8 cellular contexts compared by ENCODE assay signal in the genomic region with DNA sequence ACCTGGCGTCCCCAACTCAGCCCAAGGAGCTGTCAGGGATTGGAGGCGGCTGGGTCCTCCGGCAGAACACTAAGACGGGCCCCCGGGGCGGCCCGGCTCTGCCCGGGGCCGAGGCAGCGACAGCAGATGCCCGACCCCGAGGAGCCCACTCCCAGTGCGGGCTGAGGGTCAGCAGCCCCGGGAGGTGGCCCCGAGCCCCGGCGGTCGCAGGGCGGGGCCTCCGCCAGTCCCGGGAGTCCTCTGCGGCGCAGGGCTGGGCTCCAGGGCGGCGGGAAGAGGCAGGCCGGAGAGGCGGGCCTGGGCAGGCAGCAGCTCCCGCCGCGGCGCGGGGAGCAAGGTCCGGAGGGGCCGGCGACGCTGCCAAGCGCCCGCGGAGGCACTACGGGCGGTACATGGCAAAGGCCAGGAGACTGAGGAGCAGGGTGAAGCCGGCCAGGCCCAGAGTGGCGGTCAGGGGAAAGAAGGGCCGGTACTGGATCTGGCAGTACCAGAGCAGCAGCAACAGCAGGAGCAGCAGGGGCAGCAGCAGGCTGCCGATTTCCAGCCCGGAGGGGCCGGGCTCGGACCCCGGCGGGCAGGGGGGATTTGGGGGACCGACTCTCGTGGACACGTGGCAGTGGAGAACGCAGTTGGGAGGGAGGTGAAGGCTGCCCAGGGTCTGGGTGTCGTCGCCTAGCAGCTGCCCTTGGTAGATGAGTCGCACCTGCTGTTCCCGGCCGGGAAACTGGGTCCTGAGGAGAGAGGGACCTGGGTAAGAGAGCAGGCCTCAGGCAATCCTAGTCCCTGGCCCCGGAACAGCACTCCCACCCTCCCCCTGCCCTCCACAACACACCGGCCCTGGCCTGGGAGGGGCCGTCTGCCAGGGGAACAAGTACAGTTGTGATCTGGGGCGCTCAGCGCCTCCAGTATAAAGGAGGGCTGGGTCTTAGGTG. TPM values are rescaled to one million over a fixed set of nuclear protein-coding genes. Genes with fewer than 3 reads are reported as not detected.
DNase-seq lines count a peak whose midpoint lies in the region; ATAC-seq, FAIRE-seq and TF ChIP-seq lines count a peak whose summit lies in the region.

No MANE protein-coding gene starts in this region.

- H3K79me2 ChIP-seq in astrocyte (ENCODE audit: insufficient read depth, low read length) (peaks cover 44% of the 10 kb centered on the region), keratinocyte (ENCODE audit: control insufficient read depth, insufficient read depth, low read length) (peaks cover 28% of the 10 kb centered on the region)

- H3K27me3 ChIP-seq in astrocyte (ENCODE audit: insufficient read depth, low read length) (no peaks in the 10 kb centered on the region), keratinocyte (ENCODE audit: control insufficient read depth, extremely low read depth, insufficient read depth, low read length) (no peaks in the 10 kb centered on the region)

- peaks cover 35% of the 10 kb centered on the region for H4K20me1 ChIP-seq in astrocyte (ENCODE audit: insufficient read depth, low read length)
- H4K20me1 ChIP-seq in keratinocyte (ENCODE audit: control insufficient read depth, extremely low read depth, insufficient read depth, low read length) = no peaks in the 10 kb centered on the region

- TF ChIP-seq CTCF in C4-2B (conservative IDR thresholded peaks at IDR 0.05) (no peak), astrocyte (IDR thresholded peaks at IDR 0.05; ENCODE audit: insufficient read depth, low read depth, low read length) (no peak), keratinocyte (optimal IDR thresholded peaks at IDR 0.05 in 1 of 3, IDR thresholded peaks at IDR 0.05 in 1 of 3, conservative IDR thresholded peaks at IDR 0.05 in 1 of 3; ENCODE audit: extremely low read depth in 1 of 3, insufficient read depth in 2 of 3, low read length in 3 of 3) (no peak), GM10266 (IDR thresholded peaks at IDR 0.05; ENCODE audit: control insufficient read depth, insufficient read depth, low read depth, missing control alignments) (no peak)

- H3K4me2 ChIP-seq in astrocyte (ENCODE audit: low read length) (peak overlapping the region; percentile 87), keratinocyte (ENCODE audit: control insufficient read depth, extremely low read depth, insufficient read depth, low read depth, low read length) (peak overlapping the region; percentile 97)

- peak overlapping the region; percentile 98 for H3K27ac ChIP-seq in C4-2B
- peak overlapping the region; percentile 66 for H3K27ac ChIP-seq in astrocyte (ENCODE audit: low read depth, low read length)
- H3K27ac ChIP-seq in keratinocyte (ENCODE audit: control insufficient read depth, insufficient read depth, low read length) = peak overlapping the region; percentile 67
- peak overlapping the region; percentile 92 for H3K27ac ChIP-seq in substantia nigra (ENCODE audit: low read depth, low read length, poor library complexity, severe bottlenecking)

- dilution Hi-C loops in keratinocyte (cut with MboI; ENCODE audit: extremely low pct_ligation_motif_present, low sequenced_read_pairs) = no loop called here

- H3K9me3 ChIP-seq in astrocyte (ENCODE audit: insufficient read depth, low read depth, low read length) = no peaks in the 10 kb centered on the region
- no peaks in the 10 kb centered on the region for H3K9me3 ChIP-seq in keratinocyte (ENCODE audit: control insufficient read depth, low read depth, low read length)

- ATAC-seq in GM19455 (IDR thresholded peaks at IDR 0.05; ENCODE audit: unreplicated experiment) = no peak

- H3K9me3 Mint-ChIP-seq in astrocyte (ENCODE audit: unreplicated experiment) = no peaks in the 10 kb centered on the region

- H3K9me1 ChIP-seq in keratinocyte (ENCODE audit: control insufficient read depth, extremely low read depth, insufficient read depth, low read length) = no peaks in the 10 kb centered on the region

- H3K9ac ChIP-seq in astrocyte (ENCODE audit: low read length) = peak overlapping the region; percentile 95
- peak overlapping the region; percentile 79 for H3K9ac ChIP-seq in keratinocyte (ENCODE audit: control insufficient read depth, extremely low read depth, insufficient read depth, low read length)

- peaks cover 20% of the 10 kb centered on the region for H3K4me1 Mint-ChIP-seq in astrocyte (ENCODE audit: low read depth, unreplicated experiment)

- H3K4me1 ChIP-seq in astrocyte (ENCODE audit: insufficient read depth, low read length) (peaks cover 40% of the 10 kb centered on the region), keratinocyte (ENCODE audit: control insufficient read depth, extremely low read depth, insufficient read depth, low read length) (peaks cover 26% of the 10 kb centered on the region)

- H3K27ac Mint-ChIP-seq in astrocyte (ENCODE audit: unreplicated experiment) = no peak overlapping the region

- no peaks in the 10 kb centered on the region for H3K27me3 Mint-ChIP-seq in astrocyte (ENCODE audit: low read depth, unreplicated experiment)

- peaks cover 4% of the 10 kb centered on the region for H3K36me3 ChIP-seq in astrocyte (ENCODE audit: insufficient read depth, low read length)
- H3K36me3 ChIP-seq in keratinocyte (ENCODE audit: control insufficient read depth in 2 of 2, extremely low read depth in 1 of 2, insufficient read depth in 2 of 2, low read length in 2 of 2) = peaks cover 2 to 7% of the 10 kb centered on the region in 2 experiments

- peak overlapping the region; percentile 85 for H3K4me3 ChIP-seq in astrocyte (ENCODE audit: insufficient read depth, low read depth, low read length)
- H3K4me3 ChIP-seq in keratinocyte (ENCODE audit: control insufficient read depth in 2 of 3, extremely low read depth in 1 of 3, insufficient read depth in 2 of 3, low read depth in 1 of 3, low read length in 3 of 3) = peak overlapping the region; percentile 68 to 92 (median 79)

- FAIRE-seq in astrocyte (lab: Jason Lieb, UNC) = no peak
- FAIRE-seq in keratinocyte (lab: Jason Lieb, UNC) = no peak

- DNase-seq in HT-29 (ENCODE audit: low spot score) (peak; percentile 79), astrocyte (ENCODE audit: low read depth) (no peak), keratinocyte (ENCODE audit: low read depth, low spot score) (no peak), substantia nigra (lab: John Stamatoyannopoulos, UW) (peak in 5 of 49 donors; percentile 33 to 56 (median 48)), GM10266 (ENCODE audit: extremely low spot score) (no peak), cortex of kidney (lab: John Stamatoyannopoulos, UW) (no peak)

- H2AFZ ChIP-seq in astrocyte (ENCODE audit: low read depth, low read length) = peak overlapping the region; percentile 39
- H2AFZ ChIP-seq in keratinocyte (ENCODE audit: control insufficient read depth, low read length) = peak overlapping the region; percentile 39

- H3K36me3 Mint-ChIP-seq in astrocyte (ENCODE audit: low read depth, unreplicated experiment) = peaks cover 4% of the 10 kb centered on the region

- H3K4me3 Mint-ChIP-seq in astrocyte (ENCODE audit: unreplicated experiment) = peak overlapping the region; percentile 75

RNA-seq across cellular contexts. Expression of a gene that starts 0.8 kb away (rescaled TPM):
- 265 and 300 TPM in 2 replicates for total RNA-seq in HT-29 (2014; rRNA removed; shearing (Covaris generic))
- 56.1 and 61.6 TPM in 2 replicates for total RNA-seq in astrocyte
- 27.2 to 39.3 TPM (median 31.4 TPM) in 3 replicates for polyA plus RNA-seq in keratinocyte
- polyA plus RNA-seq in keratinocyte (2011; ENCODE audit: low read depth) = 4.9 TPM
- 24.1 and 41.9 TPM in 2 replicates for polyA plus RNA-seq in keratinocyte (2011; cell fraction: cytosol; rRNA removed)
- 79.8 and 106 TPM in 2 replicates for polyA plus RNA-seq in keratinocyte (2011; cell fraction: nucleus; rRNA removed)
- 38.7 and 40.3 TPM in 2 replicates for polyA plus RNA-seq in keratinocyte (2012; ENCODE audit: low replicate concordance)
- polyA minus RNA-seq in keratinocyte = 24.6 to 70.6 TPM (median 30.1 TPM) in 3 replicates
- polyA minus RNA-seq in keratinocyte (2011; cell fraction: cytosol; rRNA and poly(A)+ RNA removed) = 36.4 TPM
- polyA minus RNA-seq in keratinocyte (2011; cell fraction: nucleus; rRNA and poly(A)+ RNA removed) = 25.5 and 28.4 TPM in 2 replicates

RNA-seq across cellular contexts. Expression of a gene that starts 1.9 kb away (rescaled TPM):
- 258 and 264 TPM in 2 replicates for total RNA-seq in HT-29 (2014; rRNA removed; shearing (Covaris generic))
- 42.9 and 44.9 TPM in 2 replicates for total RNA-seq in astrocyte
- 12.2 to 22.3 TPM (median 14.6 TPM) in 3 replicates for polyA plus RNA-seq in keratinocyte
- polyA plus RNA-seq in keratinocyte (2011; ENCODE audit: low read depth) = 1.4 TPM
- 15.8 and 29.4 TPM in 2 replicates for polyA plus RNA-seq in keratinocyte (2011; cell fraction: cytosol; rRNA removed)
- polyA plus RNA-seq in keratinocyte (2011; cell fraction: nucleus; rRNA removed) = 17.7 and 28.5 TPM in 2 replicates
- polyA plus RNA-seq in keratinocyte (2012; ENCODE audit: low replicate concordance) = 19.0 and 37.5 TPM in 2 replicates
- 5.0 to 12.6 TPM (median 5.1 TPM) in 3 replicates for polyA minus RNA-seq in keratinocyte
- 39.3 TPM for polyA minus RNA-seq in keratinocyte (2011; cell fraction: cytosol; rRNA and poly(A)+ RNA removed)
- 3.8 and 5.9 TPM in 2 replicates for polyA minus RNA-seq in keratinocyte (2011; cell fraction: nucleus; rRNA and poly(A)+ RNA removed)

RNA-seq across cellular contexts. Expression of a gene that starts 4.8 kb away (rescaled TPM):
- total RNA-seq in HT-29 (2014; rRNA removed; shearing (Covaris generic)) = 140 and 162 TPM in 2 replicates
- total RNA-seq in astrocyte = 123 and 156 TPM in 2 replicates
- 64.3 to 96.7 TPM (median 83.2 TPM) in 3 replicates for polyA plus RNA-seq in keratinocyte
- polyA plus RNA-seq in keratinocyte (2011; ENCODE audit: low read depth) = 29.0 TPM
- 63.3 and 125 TPM in 2 replicates for polyA plus RNA-seq in keratinocyte (2011; cell fraction: cytosol; rRNA removed)
- 199 and 238 TPM in 2 replicates for polyA plus RNA-seq in keratinocyte (2011; cell fraction: nucleus; rRNA removed)
- polyA plus RNA-seq in keratinocyte (2012; ENCODE audit: low replicate concordance) = 75.3 and 106 TPM in 2 replicates
- 88.1 to 181 TPM (median 91.1 TPM) in 3 replicates for polyA minus RNA-seq in keratinocyte
- 125 TPM for polyA minus RNA-seq in keratinocyte (2011; cell fraction: cytosol; rRNA and poly(A)+ RNA removed)
- polyA minus RNA-seq in keratinocyte (2011; cell fraction: nucleus; rRNA and poly(A)+ RNA removed) = 99.9 and 122 TPM in 2 replicates

RNA-seq across cellular contexts. Expression of a gene that starts 22.0 kb away (rescaled TPM):
- total RNA-seq in HT-29 (2014; rRNA removed; shearing (Covaris generic)) = 851 and 1,005 TPM in 2 replicates
- total RNA-seq in astrocyte = 302 and 351 TPM in 2 replicates
- polyA plus RNA-seq in keratinocyte = 33.8 to 49.5 TPM (median 45.7 TPM) in 3 replicates
- polyA plus RNA-seq in keratinocyte (2011; ENCODE audit: low read depth) = 6.7 TPM
- 15.6 and 34.0 TPM in 2 replicates for polyA plus RNA-seq in keratinocyte (2011; cell fraction: cytosol; rRNA removed)
- polyA plus RNA-seq in keratinocyte (2011; cell fraction: nucleus; rRNA removed) = 105 and 130 TPM in 2 replicates
- 37.6 and 80.4 TPM in 2 replicates for polyA plus RNA-seq in keratinocyte (2012; ENCODE audit: low replicate concordance)
- polyA minus RNA-seq in keratinocyte = 32.3 to 150 TPM (median 64.9 TPM) in 3 replicates
- 40.5 TPM for polyA minus RNA-seq in keratinocyte (2011; cell fraction: cytosol; rRNA and poly(A)+ RNA removed)
- 56.5 and 72.0 TPM in 2 replicates for polyA minus RNA-seq in keratinocyte (2011; cell fraction: nucleus; rRNA and poly(A)+ RNA removed)

RNA-seq across cellular contexts. Expression of a gene that starts 23.7 kb away (rescaled TPM):
- 43.6 and 62.6 TPM in 2 replicates for total RNA-seq in HT-29 (2014; rRNA removed; shearing (Covaris generic))
- 47.9 and 55.1 TPM in 2 replicates for total RNA-seq in astrocyte
- polyA plus RNA-seq in keratinocyte = 19.3 to 26.3 TPM (median 22.8 TPM) in 3 replicates
- 3.8 TPM for polyA plus RNA-seq in keratinocyte (2011; ENCODE audit: low read depth)
- polyA plus RNA-seq in keratinocyte (2011; cell fraction: cytosol; rRNA removed) = 20.2 and 28.1 TPM in 2 replicates
- polyA plus RNA-seq in keratinocyte (2011; cell fraction: nucleus; rRNA removed) = 13.9 and 16.9 TPM in 2 replicates
- polyA plus RNA-seq in keratinocyte (2012; ENCODE audit: low replicate concordance) = 11.2 and 16.9 TPM in 2 replicates
- 16.2 to 31.8 TPM (median 29.6 TPM) in 3 replicates for polyA minus RNA-seq in keratinocyte
- 15.9 TPM for polyA minus RNA-seq in keratinocyte (2011; cell fraction: cytosol; rRNA and poly(A)+ RNA removed)
- polyA minus RNA-seq in keratinocyte (2011; cell fraction: nucleus; rRNA and poly(A)+ RNA removed) = 6.0 and 14.3 TPM in 2 replicates
